In genomic region chrX:115486510-115486909, GRCh38 we compare ENCODE assay signal across 28 cellular contexts.
"Had no signal": no experiment of that assay in that cellular context is flagged by ENCODE, and none has a peak within 500 bp of the region (broad histone marks: within the 10 kb centered on the region; RNA-seq: fewer than 3 reads in every experiment).

No MANE protein-coding gene starts in this region.

- H3K4me1 ChIP-seq: colonic mucosa, esophagus muscularis mucosa, esophagus squamous epithelium, foreskin keratinocyte, gastrocnemius medialis, gastroesophageal sphincter, heart left ventricle had no signal

- H3K9me3 ChIP-seq: colonic mucosa, esophagus muscularis mucosa, esophagus squamous epithelium, gastrocnemius medialis, gastroesophageal sphincter, heart right ventricle had no signal

- H3K27me3 ChIP-seq: colonic mucosa, esophagus muscularis mucosa, esophagus squamous epithelium, foreskin keratinocyte, gastrocnemius medialis, gastroesophageal sphincter, hepatocyte had no signal

- H3K4me3 ChIP-seq: colonic mucosa, coronary artery, dorsolateral prefrontal cortex, esophagus muscularis mucosa, esophagus squamous epithelium, gastrocnemius medialis, gastroesophageal sphincter, heart left ventricle, heart right ventricle, hepatocyte had no signal

- FAIRE-seq: endometrium, endothelial cell of umbilical vein, frontal cortex had no signal

- H2AFZ ChIP-seq: hepatocyte had no signal

- H3K36me3 ChIP-seq: colonic mucosa, esophagus muscularis mucosa, esophagus squamous epithelium, gastrocnemius medialis, gastroesophageal sphincter, heart left ventricle, heart right ventricle had no signal

- H3K27ac ChIP-seq: colonic mucosa, coronary artery, dorsolateral prefrontal cortex, epithelial cell of prostate, esophagus muscularis mucosa, esophagus squamous epithelium, foreskin keratinocyte, gastrocnemius medialis, gastroesophageal sphincter, heart left ventricle, heart right ventricle, hepatocyte had no signal

- H3K79me2 ChIP-seq: hepatocyte had no signal

- H3K4me2 ChIP-seq: hepatocyte had no signal

- ATAC-seq: effector memory CD8-positive, alpha-beta T cell; esophagus mucosa; foreskin keratinocyte; gastrocnemius medialis; gastroesophageal sphincter; heart left ventricle; heart right ventricle had no signal

- DNase-seq: colonic mucosa; cortex of kidney; dermis blood vessel endothelial cell; dorsolateral prefrontal cortex; effector CD4-positive, alpha-beta T cell; effector CD8-positive, alpha-beta T cell; effector memory CD4-positive, alpha-beta T cell; effector memory CD8-positive, alpha-beta T cell; endodermal cell; erythroblast; esophagus squamous epithelium; foreskin fibroblast; foreskin keratinocyte; foreskin melanocyte; gastrocnemius medialis; glutamatergic neuron; head of caudate nucleus; heart left ventricle; heart right ventricle had no signal
